Comparison of ENCODE assay signal across 12 cellular contexts in the genomic region with DNA sequence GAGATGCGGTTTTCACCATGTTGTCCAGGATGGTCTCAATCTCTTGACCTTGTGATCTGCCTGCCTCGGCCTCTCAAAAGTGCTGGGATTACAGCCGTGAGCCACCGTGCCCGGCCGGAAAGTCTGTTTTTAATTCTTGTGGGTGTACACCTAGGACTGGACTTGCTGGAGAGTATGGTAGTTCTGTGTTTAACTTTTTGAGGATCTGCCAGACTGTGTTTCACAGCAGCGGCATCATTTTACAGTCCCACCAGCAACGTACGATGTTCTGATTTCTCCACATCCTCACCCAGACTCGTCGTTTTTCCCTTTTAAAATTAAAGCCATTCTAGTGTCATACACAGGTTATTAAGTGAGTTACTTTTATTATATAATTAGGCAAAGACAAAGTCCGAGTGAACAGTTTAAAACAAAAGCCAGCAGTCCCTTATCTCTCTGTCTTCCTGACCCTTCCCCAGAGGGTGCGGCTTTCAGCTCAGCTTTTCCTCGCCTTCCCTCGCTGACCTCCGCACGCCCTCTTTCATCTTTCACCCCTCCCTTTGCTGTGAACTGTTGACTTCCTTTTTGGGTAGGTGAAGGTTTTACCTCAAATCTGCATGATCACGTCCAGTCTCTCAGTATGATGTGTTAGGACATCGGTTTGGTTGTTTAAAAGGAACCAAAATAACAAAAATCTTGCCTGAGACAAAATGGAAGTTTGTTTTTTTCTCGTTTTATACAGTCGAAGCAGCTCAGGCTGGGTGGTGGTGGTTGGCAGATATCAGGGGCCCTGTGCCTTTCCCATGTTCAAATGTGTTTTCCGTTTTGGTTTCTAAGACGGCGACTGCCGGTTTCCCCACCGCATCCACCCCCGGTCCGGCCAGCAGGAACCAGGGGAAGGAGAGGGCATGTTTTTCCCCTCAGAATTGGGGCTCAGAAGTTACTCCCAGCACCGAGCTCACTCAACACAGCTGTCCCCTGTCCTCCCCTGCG. TPM values are rescaled to one million over a fixed set of nuclear protein-coding genes. Genes with fewer than 3 reads are reported as not detected.
A peak's percentile ranks its signal among the peaks of the same experiment; 100 is the strongest.
DNase-seq lines count a peak whose midpoint lies in the region; ATAC-seq and TF ChIP-seq lines count a peak whose summit lies in the region.
"Had no signal": no experiment of that assay in that cellular context is flagged by ENCODE, and none has a peak within 500 bp of the region (broad histone marks: within the 10 kb centered on the region; RNA-seq: fewer than 3 reads in every experiment).

No MANE protein-coding gene starts in this region.

- no peaks in the 10 kb centered on the region for H3K27me3 ChIP-seq in Loucy (ENCODE audit: insufficient read depth, low read length, poor library complexity, severe bottlenecking)
- H3K27me3 ChIP-seq: breast epithelium had no signal

- H3F3A ChIP-seq in Loucy (ENCODE audit: low read depth) = peaks cover 3% of the 10 kb centered on the region; the same call in 1 of the 2 replicates

- H3K9ac ChIP-seq in Loucy (ENCODE audit: low read depth, low read length, poor library complexity, severe bottlenecking) = peak overlapping the region; percentile 63

- no peaks in the 10 kb centered on the region for H3K9me3 Mint-ChIP-seq in central memory CD8-positive, alpha-beta T cell
- no peaks in the 10 kb centered on the region for H3K9me3 Mint-ChIP-seq in natural killer cell treated with Interleukin-12 subunit alpha and Interleukin-12 subunit beta and Interleukin-15 and Interleukin-18, amount 100 ng/mL, for 72 hours

- H3K36me3 Mint-ChIP-seq in central memory CD8-positive, alpha-beta T cell (ENCODE audit: insufficient read depth) = peaks cover 12% of the 10 kb centered on the region
- peaks cover 4% of the 10 kb centered on the region for H3K36me3 Mint-ChIP-seq in natural killer cell treated with Interleukin-12 subunit alpha and Interleukin-12 subunit beta and Interleukin-15 and Interleukin-18, amount 100 ng/mL, for 72 hours

- peak overlapping the region; percentile 77 for H3K4me3 Mint-ChIP-seq in central memory CD8-positive, alpha-beta T cell
- peak overlapping the region; percentile 90 for H3K4me3 Mint-ChIP-seq in natural killer cell treated with Interleukin-12 subunit alpha and Interleukin-12 subunit beta and Interleukin-15 and Interleukin-18, amount 100 ng/mL, for 72 hours

- no peaks in the 10 kb centered on the region for H4K20me1 ChIP-seq in Loucy (ENCODE audit: insufficient read depth, low read length, poor library complexity, severe bottlenecking)

- H3K27me3 Mint-ChIP-seq in central memory CD8-positive, alpha-beta T cell = no peaks in the 10 kb centered on the region
- no peaks in the 10 kb centered on the region for H3K27me3 Mint-ChIP-seq in natural killer cell treated with Interleukin-12 subunit alpha and Interleukin-12 subunit beta and Interleukin-15 and Interleukin-18, amount 100 ng/mL, for 72 hours

- peak overlapping the region; percentile 67 for H3K4me3 ChIP-seq in Loucy (ENCODE audit: low read length, poor library complexity, severe bottlenecking)

- TF ChIP-seq CTCF in Loucy (conservative IDR thresholded peaks at IDR 0.05; ENCODE audit: low read length) = no peak

- peaks cover 5% of the 10 kb centered on the region; the same call in 1 of the 2 replicates for H3K79me2 ChIP-seq in Loucy (ENCODE audit: insufficient read depth, low read length)

- H2AFZ ChIP-seq in Loucy (ENCODE audit: low read length) = peak overlapping the region; percentile 82

- H3K27ac Mint-ChIP-seq in central memory CD8-positive, alpha-beta T cell (ENCODE audit: low read depth) = peak overlapping the region; percentile 86
- H3K27ac Mint-ChIP-seq in natural killer cell treated with Interleukin-12 subunit alpha and Interleukin-12 subunit beta and Interleukin-15 and Interleukin-18, amount 100 ng/mL, for 72 hours = peak overlapping the region; percentile 75 to 85

- H3K4me1 Mint-ChIP-seq in central memory CD8-positive, alpha-beta T cell = peaks cover 15% of the 10 kb centered on the region
- peaks cover 15% of the 10 kb centered on the region in 2 donors for H3K4me1 Mint-ChIP-seq in natural killer cell treated with Interleukin-12 subunit alpha and Interleukin-12 subunit beta and Interleukin-15 and Interleukin-18, amount 100 ng/mL, for 72 hours (ENCODE audit: low read depth in 2 of 2)

- H3K9me2 ChIP-seq in Loucy (replicated peaks; ENCODE audit: low read depth, low read length) = no peaks in the 10 kb centered on the region

- H3K36me3 ChIP-seq in Loucy (ENCODE audit: insufficient read depth, low read length) = no peaks in the 10 kb centered on the region
- H3K36me3 ChIP-seq: breast epithelium had no signal

- DNase-seq in CMK (ENCODE audit: low read depth) = peak; percentile 22
- no peak for DNase-seq in central memory CD8-positive, alpha-beta T cell (ENCODE audit: low spot score in 2 of 2)
- DNase-seq in natural killer cell treated with Interleukin-12 subunit alpha and Interleukin-12 subunit beta and Interleukin-15 and Interleukin-18, amount 100 ng/mL, for 72 hours (ENCODE audit: low spot score) = no peak
- DNase-seq in NCI-H510A (lab: John Stamatoyannopoulos, UW) = no peak
- DNase-seq in NCI-H345 treated with DMSO at 0.1 percent for 48 hours (lab: John Stamatoyannopoulos, UW; ENCODE audit: unreplicated experiment) = no peak
- DNase-seq in Ammon's horn (ENCODE audit: low spot score) = no peak
- DNase-seq: islet precursor cell, NCI-H446 treated with DMSO at 0.1 percent for 48 hours, T-helper 9 cell had no signal

- peak; percentile 72 for ATAC-seq in central memory CD8-positive, alpha-beta T cell (replicated peaks; ENCODE audit: extremely low read depth, poor library complexity, severe bottlenecking)
- ATAC-seq in natural killer cell treated with Interleukin-12 subunit alpha and Interleukin-12 subunit beta and Interleukin-15 and Interleukin-18, amount 100 ng/mL, for 72 hours = peak; percentile 73 to 84
- no peak for ATAC-seq in GM21367 (IDR thresholded peaks at IDR 0.05; ENCODE audit: unreplicated experiment)

- H3K9me3 ChIP-seq in Loucy (ENCODE audit: insufficient read depth, low read depth, low read length) = no peaks in the 10 kb centered on the region
- H3K9me3 ChIP-seq: breast epithelium had no signal

- H3K4me1 ChIP-seq in Loucy (ENCODE audit: insufficient read depth, low read length, poor library complexity, severe bottlenecking) = peaks cover 31% of the 10 kb centered on the region
- H3K4me1 ChIP-seq: breast epithelium had no signal

- H3K4me2 ChIP-seq in Loucy (ENCODE audit: low read depth, low read length, poor library complexity, severe bottlenecking) = peak overlapping the region; percentile 91

RNA-seq across cellular contexts. Expression of gene FAM234A, which starts 18.0 kb away (rescaled TPM):
- 10 to 100 TPM; 10.5 to 13.0 TPM for total RNA-seq in natural killer cell treated with Interleukin-12 subunit alpha and Interleukin-12 subunit beta and Interleukin-15 and Interleukin-18, amount 100 ng/mL, for 72 hours

RNA-seq across cellular contexts. Expression of gene RGS11, which starts 23.1 kb away (rescaled TPM):
- not detected for total RNA-seq in natural killer cell treated with Interleukin-12 subunit alpha and Interleukin-12 subunit beta and Interleukin-15 and Interleukin-18, amount 100 ng/mL, for 72 hours

RNA-seq across cellular contexts. Expression of gene LUC7L, which starts 23.4 kb away (rescaled TPM):
- total RNA-seq in natural killer cell treated with Interleukin-12 subunit alpha and Interleukin-12 subunit beta and Interleukin-15 and Interleukin-18, amount 100 ng/mL, for 72 hours = 100 to 1,000 TPM in 1 of 2 donors, 10 to 100 TPM in 1; 54.2 to 115 TPM

RNA-seq across cellular contexts. Expression of gene ARHGDIG, which starts 27.7 kb away (rescaled TPM):
- total RNA-seq in natural killer cell treated with Interleukin-12 subunit alpha and Interleukin-12 subunit beta and Interleukin-15 and Interleukin-18, amount 100 ng/mL, for 72 hours = not detected

RNA-seq across cellular contexts. Expression of gene PDIA2, which starts 30.3 kb away (rescaled TPM):
- total RNA-seq in natural killer cell treated with Interleukin-12 subunit alpha and Interleukin-12 subunit beta and Interleukin-15 and Interleukin-18, amount 100 ng/mL, for 72 hours = not detected
- total RNA-seq: breast epithelium had no signal
